ENCODE assay signal across 22 cellular contexts in the genomic region with DNA sequence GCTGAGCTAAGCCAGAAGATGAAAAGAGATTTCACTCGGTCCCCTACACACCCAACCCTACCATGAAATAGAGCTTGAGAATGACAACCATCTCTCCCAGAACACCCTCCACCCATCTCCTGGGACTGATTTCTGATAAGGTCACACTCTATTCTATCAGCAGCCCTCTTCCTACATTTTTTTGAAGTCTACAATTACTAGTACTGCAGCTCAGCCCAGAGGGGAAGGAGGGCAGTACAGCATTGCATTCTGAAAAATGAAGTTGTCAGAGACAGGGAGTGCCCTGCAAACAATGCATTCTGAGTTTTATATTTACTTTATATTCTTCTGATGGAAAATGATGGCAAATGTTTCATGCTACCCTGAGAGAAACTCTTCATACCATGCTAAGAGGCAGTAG.
DNase-seq lines count a peak whose midpoint lies in the region; ATAC-seq and TF ChIP-seq lines count a peak whose summit lies in the region.
"Had no signal": no experiment of that assay in that cellular context is flagged by ENCODE, and none has a peak within 500 bp of the region (broad histone marks: within the 10 kb centered on the region; RNA-seq: fewer than 3 reads in every experiment).

No MANE protein-coding gene starts in this region.

- no peak overlapping the region for H3K4me2 ChIP-seq in DND-41 (ENCODE audit: insufficient read depth, low read length)
- H3K4me2 ChIP-seq: PC-9 had no signal

- TF ChIP-seq CTCF in DND-41 (IDR thresholded peaks at IDR 0.05; ENCODE audit: borderline replicate concordance, extremely low read depth, low read length, poor library complexity, severe bottlenecking) (peak; percentile 31), fibroblast of mammary gland (conservative IDR thresholded peaks at IDR 0.05; ENCODE audit: control insufficient read depth, insufficient read depth, low read depth, low read length) (peak; percentile 13), esophagus squamous epithelium (IDR thresholded peaks at IDR 0.05) (no peak)

- H4K20me1 ChIP-seq in DND-41 (ENCODE audit: insufficient read depth, low read length): no peaks in the 10 kb centered on the region

- intact Hi-C loops in esophagus squamous epithelium (cut with DNase I): no loop called here

- H3K27ac ChIP-seq in DND-41 (ENCODE audit: low read length): no peak overlapping the region
- no peak overlapping the region for H3K27ac ChIP-seq in esophagus squamous epithelium
- H3K27ac ChIP-seq: C4-2B, parathyroid adenoma, PC-9 had no signal

- DNase-seq in DND-41 (no peak), SK-N-DZ (ENCODE audit: low spot score) (peak; percentile 20), fibroblast of mammary gland (ENCODE audit: low read depth) (peak; percentile 6), GDM1 (lab: John Stamatoyannopoulos, UW) (no peak), HEK293T (ENCODE audit: extremely low spot score) (no peak), esophagus squamous epithelium (lab: John Stamatoyannopoulos, UW) (no peak)
- no peak for DNase-seq in activated CD4-positive, CD25-positive, alpha-beta regulatory T cell treated with anti-CD3 and anti-CD28 coated beads, Interleukin-2, amount 50 U/mL, for 72 hours
- DNase-seq: ACHN; activated CD4-positive, alpha-beta T cell treated with anti-CD3 and anti-CD28 coated beads for 48 hours; activated T-cell treated with anti-CD3 and anti-CD28 coated beads, Interleukin-2, amount 50 U/mL, for 72 hours; anterior cingulate cortex; effector CD4-positive, alpha-beta T cell; naive thymus-derived CD8-positive, alpha-beta T cell; NCI-H1105 treated with DMSO at 0.1 percent for 48 hours; NCI-H2029 treated with DMSO at 0.1 percent for 48 hours; NCI-H345; PC-9 had no signal

- TF ChIP-seq POLR2A in esophagus squamous epithelium (IDR thresholded peaks at IDR 0.05): no peak

- H3K36me3 ChIP-seq in DND-41 (ENCODE audit: insufficient read depth, low read length) (no peaks in the 10 kb centered on the region), neuron (ENCODE audit: insufficient read depth, low read length) (no peaks in the 10 kb centered on the region), esophagus squamous epithelium (no peaks in the 10 kb centered on the region)

- H3K27me3 ChIP-seq in DND-41 (ENCODE audit: insufficient read depth, low read length, poor library complexity) (no peaks in the 10 kb centered on the region), neuron (ENCODE audit: insufficient read depth, low read length) (no peaks in the 10 kb centered on the region), esophagus squamous epithelium (no peaks in the 10 kb centered on the region)

- CTCF ChIA-PET in HEK293T (lab: Yijun Ruan, JAX): no interaction called here

- peaks cover 4% of the 10 kb centered on the region for H3K9me3 ChIP-seq in DND-41 (ENCODE audit: insufficient read depth, low read length, severe bottlenecking)
- no peaks in the 10 kb centered on the region for H3K9me3 ChIP-seq in neuron (ENCODE audit: low read length)
- no peaks in the 10 kb centered on the region for H3K9me3 ChIP-seq in esophagus squamous epithelium

- H3K9ac ChIP-seq in DND-41 (ENCODE audit: low read depth, low read length): no peak overlapping the region
- H3K9ac ChIP-seq: parathyroid adenoma had no signal

- peaks cover 3% of the 10 kb centered on the region; the same call in 1 of the 2 replicates for H3K4me1 ChIP-seq in DND-41 (ENCODE audit: insufficient read depth, low read length)
- peaks cover 3% of the 10 kb centered on the region for H3K4me1 ChIP-seq in neuron (ENCODE audit: insufficient read depth, low read length)
- H3K4me1 ChIP-seq in esophagus squamous epithelium: no peaks in the 10 kb centered on the region
- H3K4me1 ChIP-seq: parathyroid adenoma had no signal

- POLR2A ChIA-PET in HEK293T (lab: Yijun Ruan, JAX): no interaction called here

- 28 to 67% methylated on average over 1 of the region's 1 CpG for WGBS in esophagus squamous epithelium, 2 donors

- ATAC-seq in DND-41 (ENCODE audit: insufficient read depth, low read depth): no peak
- ATAC-seq: activated T-cell treated with anti-CD3 and anti-CD28 coated beads, Interleukin-2, amount 50 U/mL, for 72 hours; esophagus mucosa; naive thymus-derived CD8-positive, alpha-beta T cell; sciatic nerve had no signal

- no peaks in the 10 kb centered on the region for H3K79me2 ChIP-seq in DND-41 (ENCODE audit: insufficient read depth, low read length)
- H3K79me2 ChIP-seq: parathyroid adenoma had no signal

- no peak overlapping the region for H3K4me3 ChIP-seq in DND-41 (ENCODE audit: low read depth in 1 of 2, low read length in 2 of 2)
- H3K4me3 ChIP-seq in fibroblast of mammary gland (ENCODE audit: control insufficient read depth, low read depth, low read length): no peak overlapping the region
- no peak overlapping the region for H3K4me3 ChIP-seq in neuron (ENCODE audit: low read length)
- no peak overlapping the region for H3K4me3 ChIP-seq in esophagus squamous epithelium
- H3K4me3 ChIP-seq: PC-9 had no signal

- H2AFZ ChIP-seq in DND-41 (ENCODE audit: low read depth, low read length) (no peak overlapping the region), neuron (ENCODE audit: low read depth, low read length) (peak overlapping the region; percentile 2)
- H2AFZ ChIP-seq: parathyroid adenoma, PC-9 had no signal

TF ChIP-seq in HEK293T, 16 proteins besides CTCF, POLR2A, EP300 and RAD21:
- TF ChIP-seq SUZ12 (IDR thresholded peaks at IDR 0.05) (no peak), FOXK2 (IDR thresholded peaks at IDR 0.05) (no peak), FOXA1 (IDR thresholded peaks at IDR 0.05) (no peak), FOXM1 (IDR thresholded peaks at IDR 0.05; ENCODE audit: borderline replicate concordance) (no peak)
- TF ChIP-seq, protein P1, sequence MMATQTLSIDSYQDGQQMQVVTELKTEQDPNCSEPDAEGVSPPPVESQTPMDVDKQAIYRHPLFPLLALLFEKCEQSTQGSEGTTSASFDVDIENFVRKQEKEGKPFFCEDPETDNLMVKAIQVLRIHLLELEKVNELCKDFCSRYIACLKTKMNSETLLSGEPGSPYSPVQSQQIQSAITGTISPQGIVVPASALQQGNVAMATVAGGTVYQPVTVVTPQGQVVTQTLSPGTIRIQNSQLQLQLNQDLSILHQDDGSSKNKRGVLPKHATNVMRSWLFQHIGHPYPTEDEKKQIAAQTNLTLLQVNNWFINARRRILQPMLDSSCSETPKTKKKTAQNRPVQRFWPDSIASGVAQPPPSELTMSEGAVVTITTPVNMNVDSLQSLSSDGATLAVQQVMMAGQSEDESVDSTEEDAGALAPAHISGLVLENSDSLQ (IDR thresholded peaks at IDR 0.05): no peak
TF ChIP-seq in HEK293T: peak in this region for 0.

Comparison
In these comparisons a context has a peak if more than half of its experiments do, and no peak if none do; other contexts are left out.
1. DNase-seq: peak in SK-N-DZ (single experiment) and fibroblast of mammary gland (single experiment); none in DND-41 (single experiment), GDM1 (single experiment), activated CD4-positive, CD25-positive, alpha-beta regulatory T cell treated with anti-CD3 and anti-CD28 coated beads, Interleukin-2, amount 50 U/mL, for 72 hours (single experiment), HEK293T (single experiment) and esophagus squamous epithelium (single experiment).
2. CTCF ChIP-seq: peak in DND-41 (single experiment) and fibroblast of mammary gland (single experiment); none in esophagus squamous epithelium (0 of 6).